Comparison of ENCODE assay signal across 8 cellular contexts in the genomic region with DNA sequence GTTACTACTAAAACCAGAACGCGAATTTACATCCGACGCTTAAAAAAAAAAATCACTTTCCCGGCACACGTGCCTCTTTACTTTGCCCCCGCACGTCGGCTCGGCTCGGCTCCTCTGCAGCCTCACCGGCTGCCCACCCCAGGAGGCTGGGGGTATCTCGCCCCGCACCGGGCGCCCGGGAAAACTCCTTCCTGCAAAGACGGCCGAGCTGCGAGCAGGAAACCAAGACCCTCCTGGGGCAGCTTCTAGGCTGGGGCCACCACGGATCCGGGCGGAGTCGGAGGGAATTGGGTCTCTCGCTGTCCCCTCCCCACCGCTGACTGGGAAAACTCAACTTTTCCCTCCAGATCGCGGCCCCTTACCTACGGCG. TPM values are rescaled to one million over a fixed set of nuclear protein-coding genes. Genes with fewer than 3 reads are reported as not detected.
DNase-seq lines count a peak whose midpoint lies in the region; ATAC-seq and TF ChIP-seq lines count a peak whose summit lies in the region.

No MANE protein-coding gene starts in this region.

- no peaks in the 10 kb centered on the region for H3K27me3 ChIP-seq in transverse colon

- peak overlapping the region; percentile 91 to 97 for H3K4me3 Mint-ChIP-seq in activated T-cell treated with anti-CD3 and anti-CD28 coated beads, Interleukin-2, amount 50 U/mL, for 72 hours

- no peak for TF ChIP-seq POLR2A in transverse colon (IDR thresholded peaks at IDR 0.05)

- H3K9me3 ChIP-seq in transverse colon: no peaks in the 10 kb centered on the region

- no peak for TF ChIP-seq EP300 in transverse colon (IDR thresholded peaks at IDR 0.05; ENCODE audit: low read depth)

- no peaks in the 10 kb centered on the region for H3K9me3 Mint-ChIP-seq in activated T-cell treated with anti-CD3 and anti-CD28 coated beads, Interleukin-2, amount 50 U/mL, for 72 hours

- H3K36me3 Mint-ChIP-seq in activated T-cell treated with anti-CD3 and anti-CD28 coated beads, Interleukin-2, amount 50 U/mL, for 72 hours (ENCODE audit: insufficient read depth in 2 of 2): no peaks in the 10 kb centered on the region

- peak in 1 of 2 donors; percentile 4 for DNase-seq in activated T-cell treated with anti-CD3 and anti-CD28 coated beads, Interleukin-2, amount 50 U/mL, for 72 hours
- no peak for DNase-seq in activated T-cell treated with anti-CD3 and anti-CD28 coated beads, Interleukin-2, amount 50 U/mL, for 48 hours
- DNase-seq in NCI-H526 treated with DMSO at 0.1 percent for 48 hours (lab: John Stamatoyannopoulos, UW): peak; percentile 38
- DNase-seq in choroid plexus epithelial cell (ENCODE audit: low read depth): peak; percentile 23
- peak; percentile 38 to 47 for DNase-seq in lung microvascular endothelial cell (ENCODE audit: low read depth in 2 of 2)
- peak; percentile 31 for DNase-seq in transverse colon
- DNase-seq in iPS-NIHi11 (ENCODE audit: low spot score): no peak

- H3K4me3 ChIP-seq in choroid plexus epithelial cell (ENCODE audit: low read depth, low read length) (peak overlapping the region; percentile 69), transverse colon (peak overlapping the region; percentile 66 to 85 (median 74))

- H3K4me1 Mint-ChIP-seq in activated T-cell treated with anti-CD3 and anti-CD28 coated beads, Interleukin-2, amount 50 U/mL, for 72 hours (ENCODE audit: low read depth): peaks cover 11% of the 10 kb centered on the region

- 0 to 3% methylated on average over 5 to 30 of the region's 30 CpGs for WGBS in transverse colon (ENCODE audit: low coverage in 1 of 2), 2 donors

- peaks cover 5 to 44% (median 24%) of the 10 kb centered on the region in 4 donors for H3K4me1 ChIP-seq in transverse colon

- in situ Hi-C loops in transverse colon (cut with MboI; ENCODE audit: low pct_ligation_motif_present in 1 of 4, low pct_unique_long_range_greater_than_20kb in 1 of 4, low sequenced_read_pairs in 3 of 4): no loop called here

- ATAC-seq in activated T-cell treated with anti-CD3 and anti-CD28 coated beads, Interleukin-2, amount 50 U/mL, for 72 hours (replicated peaks in 1 of 2): peak; percentile 24 to 37
- no peak for ATAC-seq in HG02610 (IDR thresholded peaks at IDR 0.05; ENCODE audit: unreplicated experiment)

- TF ChIP-seq CTCF in choroid plexus epithelial cell (conservative IDR thresholded peaks at IDR 0.05; ENCODE audit: low read depth, low read length): no peak
- TF ChIP-seq CTCF in transverse colon (IDR thresholded peaks at IDR 0.05): no peak

- H3K27ac ChIP-seq in transverse colon: peak overlapping the region; percentile 88 to 95 (median 92)

- H3K27me3 Mint-ChIP-seq in activated T-cell treated with anti-CD3 and anti-CD28 coated beads, Interleukin-2, amount 50 U/mL, for 72 hours (ENCODE audit: low read depth): peaks cover 6% of the 10 kb centered on the region

- no peaks in the 10 kb centered on the region for H3K36me3 ChIP-seq in transverse colon

- no peak overlapping the region for H3K27ac Mint-ChIP-seq in activated T-cell treated with anti-CD3 and anti-CD28 coated beads, Interleukin-2, amount 50 U/mL, for 72 hours

- intact Hi-C loops in transverse colon (cut with DNase I; ENCODE audit: low total_unique reads): no loop called here

RNA-seq across cellular contexts. Expression of gene VSIG10, which starts 0.6 kb away (rescaled TPM):
- total RNA-seq in activated T-cell treated with anti-CD3 and anti-CD28 coated beads, Interleukin-2, amount 50 U/mL, for 72 hours: 1 to 10 TPM; 3.1 to 4.5 TPM
- total RNA-seq in lung microvascular endothelial cell (39.4 and 49.8 TPM in 2 replicates), transverse colon (100 to 1,000 TPM; 122 to 207 (median 155) TPM)

RNA-seq across cellular contexts. Expression of gene PEBP1, which starts 32.7 kb away (rescaled TPM):
- 10 to 100 TPM; 93.4 to 99.5 TPM for total RNA-seq in activated T-cell treated with anti-CD3 and anti-CD28 coated beads, Interleukin-2, amount 50 U/mL, for 72 hours
- total RNA-seq in lung microvascular endothelial cell (146 and 161 TPM in 2 replicates), transverse colon (100 to 1,000 TPM; 124 to 438 (median 279) TPM)

RNA-seq across cellular contexts. Expression of gene WSB2, which starts 42.2 kb away (rescaled TPM):
- total RNA-seq in activated T-cell treated with anti-CD3 and anti-CD28 coated beads, Interleukin-2, amount 50 U/mL, for 72 hours: 10 to 100 TPM; 41.6 to 69.7 TPM
- total RNA-seq in lung microvascular endothelial cell: 82.4 and 174 TPM in 2 replicates
- 100 to 1,000 TPM; 110 to 193 (median 130) TPM for total RNA-seq in transverse colon

Comparison
In these comparisons a context has a peak if more than half of its experiments do, and no peak if none do; other contexts are left out.
1. DNase-seq: peak in NCI-H526 treated with DMSO at 0.1 percent for 48 hours (single experiment), choroid plexus epithelial cell (single experiment), lung microvascular endothelial cell (2 of 2) and transverse colon (single experiment); none in activated T-cell treated with anti-CD3 and anti-CD28 coated beads, Interleukin-2, amount 50 U/mL, for 48 hours (0 of 2) and iPS-NIHi11 (single experiment).